ENCODE assay signal across 7 cellular contexts in the genomic region with DNA sequence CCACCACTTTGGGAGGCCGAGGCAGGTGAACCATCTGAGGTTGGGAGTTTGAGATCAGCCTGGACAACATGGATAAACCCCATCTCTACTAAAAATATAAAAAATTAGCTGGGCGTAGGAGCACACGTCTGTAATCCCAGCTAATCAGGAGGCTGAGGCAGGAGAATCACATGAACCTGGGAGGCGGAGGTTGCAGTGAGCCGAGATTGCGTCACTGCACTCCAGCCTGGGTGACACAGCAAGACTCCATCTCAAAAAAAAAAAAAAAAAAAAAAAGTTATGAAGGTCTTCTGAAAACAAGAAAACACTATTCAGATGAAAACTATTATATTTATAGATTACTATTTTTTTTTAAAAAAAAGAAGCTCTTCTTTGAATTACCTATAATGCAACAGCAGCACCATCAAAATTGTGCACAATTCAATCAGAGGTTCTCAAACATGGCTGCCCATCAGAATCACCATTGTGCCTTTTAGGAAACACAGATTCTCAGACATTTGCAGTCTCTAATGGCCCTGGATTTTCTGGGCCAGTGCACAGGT.
A peak's percentile ranks its signal among the peaks of the same experiment; 100 is the strongest.
DNase-seq lines count a peak whose midpoint lies in the region; ATAC-seq and TF ChIP-seq lines count a peak whose summit lies in the region.
"Not testable (repeated sequence)": the region's sequence is repeated elsewhere in the genome, so short reads cannot be mapped to it uniquely, and the experiment has no call there.

No MANE protein-coding gene starts in this region.

- not testable (repeated sequence) for H3K9ac ChIP-seq in BLaER1

- H3K36me3 Mint-ChIP-seq in nephron (ENCODE audit: low read depth): not testable (repeated sequence)
- peaks cover 24% of the 10 kb centered on the region for H3K36me3 Mint-ChIP-seq in stimulated activated effector memory CD8-positive, alpha-beta T cell treated with anti-CD3 and anti-CD28 coated beads, Interleukin-12 subunit alpha, Interleukin-12 subunit beta, amount 100 ng/mL, for 72 hours

- whole genome bisulfite sequencing in adrenal gland, 4 donors: 79 to 87% (median 85%) methylated on average over 6 of the region's 6 CpGs
- WGBS in psoas muscle, 3 donors: 95 to 98% (median 96%) methylated on average over 6 of the region's 6 CpGs

- H3K4me2 ChIP-seq in BLaER1: 0 out of 2 replicates have a peak overlapping the region, but pooled peaks have one; percentile 10

- intact Hi-C loops in adrenal gland (cut with DNase I): not testable (repeated sequence)
- intact Hi-C loops in psoas muscle (cut with DNase I): loop anchor here in 1 of 2 donors (5.0 kb wide), 1 partner anchor 59 kb away; no protein-coding TSS in a partner anchor

- not testable (repeated sequence) for H3K9me3 ChIP-seq in BLaER1; adrenal gland (replicated peaks in 1 of 3); right atrium auricular region; psoas muscle

- not testable (repeated sequence) for H4K20me1 ChIP-seq in BLaER1

- H3K4me3 Mint-ChIP-seq in nephron; stimulated activated effector memory CD8-positive, alpha-beta T cell treated with anti-CD3 and anti-CD28 coated beads, Interleukin-12 subunit alpha, Interleukin-12 subunit beta, amount 100 ng/mL, for 72 hours: not testable (repeated sequence)

- not testable (repeated sequence) for H3K27me3 ChIP-seq in BLaER1; adrenal gland; right atrium auricular region; psoas muscle (ENCODE audit: insufficient read depth in 3 of 3, low read length in 2 of 3)

- peaks cover 13% of the 10 kb centered on the region for H3K4me1 Mint-ChIP-seq in nephron
- H3K4me1 Mint-ChIP-seq in stimulated activated effector memory CD8-positive, alpha-beta T cell treated with anti-CD3 and anti-CD28 coated beads, Interleukin-12 subunit alpha, Interleukin-12 subunit beta, amount 100 ng/mL, for 72 hours: not testable (repeated sequence)

- not testable (repeated sequence) for TF ChIP-seq CTCF in adrenal gland (IDR thresholded peaks at IDR 0.05); coronary artery (IDR thresholded peaks at IDR 0.05); right atrium auricular region (IDR thresholded peaks at IDR 0.05); nephron (IDR thresholded peaks at IDR 0.05; ENCODE audit: unreplicated experiment in 3 of 3); psoas muscle (IDR thresholded peaks at IDR 0.05)

- TF ChIP-seq POLR2A in adrenal gland (IDR thresholded peaks at IDR 0.05): not testable (repeated sequence)

- not testable (repeated sequence) for H3K4me3 ChIP-seq in BLaER1, adrenal gland, coronary artery, right atrium auricular region, psoas muscle

- not testable (repeated sequence) for H3K27me3 Mint-ChIP-seq in nephron (ENCODE audit: low read depth)

- not testable (repeated sequence) for H3K36me3 ChIP-seq in BLaER1; adrenal gland (replicated peaks in 1 of 2); right atrium auricular region; psoas muscle (ENCODE audit: insufficient read depth in 1 of 2, low read depth in 1 of 2)

- not testable (repeated sequence) for H3K4me1 ChIP-seq in BLaER1
- H3K4me1 ChIP-seq in adrenal gland (replicated peaks in 1 of 2) (peaks cover 11 to 16% of the 10 kb centered on the region in 2 donors), right atrium auricular region (peaks cover 0 to 18% of the 10 kb centered on the region in 2 donors), psoas muscle (peaks cover 16% of the 10 kb centered on the region)

- H3K27ac Mint-ChIP-seq in nephron: peak overlapping the region; percentile 75 to 79 (median 75)
- peak overlapping the region; percentile 14 for H3K27ac Mint-ChIP-seq in stimulated activated effector memory CD8-positive, alpha-beta T cell treated with anti-CD3 and anti-CD28 coated beads, Interleukin-12 subunit alpha, Interleukin-12 subunit beta, amount 100 ng/mL, for 72 hours

- peak in 1 of 4 donors; percentile 51 for ATAC-seq in psoas muscle
- not testable (repeated sequence) for ATAC-seq in stimulated activated effector memory CD8-positive, alpha-beta T cell treated with anti-CD3 and anti-CD28 coated beads, Interleukin-12 subunit alpha, Interleukin-12 subunit beta, amount 100 ng/mL, for 72 hours

- peak in 3 of 7 donors; percentile 15 to 44 (median 38) for DNase-seq in adrenal gland
- not testable (repeated sequence) for DNase-seq in coronary artery (ENCODE audit: low spot score); right atrium auricular region (ENCODE audit: low spot score); psoas muscle; stimulated activated effector memory CD8-positive, alpha-beta T cell treated with anti-CD3 and anti-CD28 coated beads, Interleukin-12 subunit alpha, Interleukin-12 subunit beta, amount 100 ng/mL, for 72 hours (ENCODE audit: low spot score in 2 of 2)

- not testable (repeated sequence) for H3K27ac ChIP-seq in BLaER1
- H3K27ac ChIP-seq in adrenal gland (peak overlapping the region; percentile 28 to 91 (median 81)), coronary artery (peak overlapping the region; percentile 61 to 76), right atrium auricular region (peak overlapping the region; percentile 51 to 76), psoas muscle (peak overlapping the region; percentile 66)

- H3K9me3 Mint-ChIP-seq in nephron; stimulated activated effector memory CD8-positive, alpha-beta T cell treated with anti-CD3 and anti-CD28 coated beads, Interleukin-12 subunit alpha, Interleukin-12 subunit beta, amount 100 ng/mL, for 72 hours: not testable (repeated sequence)
